ENCODE assay signal across 8 cellular contexts in genomic region chr11:96337541-96338530, GRCh38. TPM values are rescaled to one million over a fixed set of nuclear protein-coding genes. Genes with fewer than 3 reads are reported as not detected.
DNase-seq lines count a peak whose midpoint lies in the region; ATAC-seq, FAIRE-seq and TF ChIP-seq lines count a peak whose summit lies in the region.

No MANE protein-coding gene starts in this region.

- ATAC-seq in GM21390 (IDR thresholded peaks at IDR 0.05; ENCODE audit: unreplicated experiment) = peak; percentile 26
- ATAC-seq in K562 = peak; percentile 24

- H3K79me2 ChIP-seq in K562 (ENCODE audit: control insufficient read depth, insufficient read depth, low read length) = peaks cover 88% of the 10 kb centered on the region

- TF ChIP-seq CTCF in NB4 (IDR thresholded peaks at IDR 0.05; ENCODE audit: low read depth, low read length) (no peak), K562 (IDR thresholded peaks at IDR 0.05 in 2 of 3, conservative IDR thresholded peaks at IDR 0.05 in 1 of 3; ENCODE audit: insufficient read depth in 2 of 3, low read depth in 1 of 3, low read length in 3 of 3) (no peak)

- intact Hi-C loops in K562 (cut with micrococcal nuclease) = no loop called here

- DNase-seq in CD1c-positive myeloid dendritic cell (ENCODE audit: extremely low spot score) (peak; percentile 56), NB4 (ENCODE audit: low read depth) (peak; percentile 23), K562 (ENCODE audit: extremely low read depth in 1 of 4, low spot score in 3 of 4) (peak in 3 of 4 experiments; percentile 35 to 73 (median 38)), dedifferentiated amniotic fluid mesenchymal stem cell (ENCODE audit: extremely low spot score) (no peak), cerebellum (ENCODE audit: low spot score) (no peak), DMS79 treated with DMSO at 0.1 percent for 48 hours (lab: John Stamatoyannopoulos, UW) (no peak)

- H3K4me3 ChIP-seq in NB4 (ENCODE audit: low read depth, low read length) (no peak overlapping the region), K562 (no peak overlapping the region), mucosa of rectum (ENCODE audit: low read length in 2 of 2) (peak overlapping the region in 1 of 2 donors; percentile 100)

- H3K27ac ChIP-seq in K562 (ENCODE audit: extremely low read depth, low read depth, low read length) (peak overlapping the region; percentile 57), mucosa of rectum (ENCODE audit: low read depth in 2 of 2, low read length in 2 of 2) (peak overlapping the region; percentile 50 to 86)

- CTCF ChIA-PET in K562 (lab: Yijun Ruan, JAX; ENCODE audit: low intra/inter-chr PET ratio) = interaction anchor here (0.7 to 1.0 kb wide), 2 partner anchors 9 to 283 kb away, joined by 3 read pairs; no protein-coding TSS in a partner anchor

- H3K9me3 ChIP-seq in K562 (replicated peaks; ENCODE audit: control insufficient read depth, insufficient read depth, low read depth, low read length) = no peaks in the 10 kb centered on the region
- H3K9me3 ChIP-seq in mucosa of rectum (ENCODE audit: control insufficient read depth in 2 of 2, low read length in 2 of 2) = no peaks in the 10 kb centered on the region

- peak overlapping the region; percentile 37 for H3K4me2 ChIP-seq in K562 (ENCODE audit: insufficient read depth, low read length)

- peak; percentile 69 for FAIRE-seq in K562 (lab: Jason Lieb, UNC)

- H2AFZ ChIP-seq in K562 (ENCODE audit: low read depth, low read length) = peak overlapping the region; percentile 19; the same call in 1 of the 2 replicates

- H3K36me3 ChIP-seq in K562 (ENCODE audit: control insufficient read depth, insufficient read depth, low read length) (no peaks in the 10 kb centered on the region), mucosa of rectum (ENCODE audit: control insufficient read depth in 2 of 2, insufficient read depth in 2 of 2, low read length in 2 of 2) (peaks cover 0 to 8% of the 10 kb centered on the region in 2 donors)

- TF ChIP-seq RAD21 in K562 (CRISPR knock-in tag; conservative IDR thresholded peaks at IDR 0.05 in 1 of 2, IDR thresholded peaks at IDR 0.05 in 1 of 2) = no peak; a peak in 1 of 4 replicates

- peak overlapping the region in 1 of 2 experiments; percentile 3; a peak in 1 of 4 replicates for H3K9ac ChIP-seq in K562 (ENCODE audit: insufficient read depth in 1 of 2, low read depth in 2 of 2, low read length in 2 of 2)
- peak overlapping the region; percentile 18 to 27 for H3K9ac ChIP-seq in mucosa of rectum (ENCODE audit: low read depth in 1 of 2, low read length in 2 of 2)

- WGBS in K562 (ENCODE audit: insufficient coverage, low coverage, missing lambda C conversion rate) = 4% methylated on average over 6 of the region's 6 CpGs

- TF ChIP-seq POLR2A in NB4 (IDR thresholded peaks at IDR 0.05; ENCODE audit: extremely low read depth, insufficient read length) (no peak), K562 (conservative IDR thresholded peaks at IDR 0.05) (no peak)

- H3K9me1 ChIP-seq in K562 (ENCODE audit: control insufficient read depth, insufficient read depth, low read length) = no peaks in the 10 kb centered on the region

- H3K27me3 ChIP-seq in K562 (ENCODE audit: control insufficient read depth in 2 of 2, insufficient read depth in 2 of 2, low read length in 2 of 2) = no peaks in the 10 kb centered on the region
- no peaks in the 10 kb centered on the region for H3K27me3 ChIP-seq in mucosa of rectum (ENCODE audit: control insufficient read depth in 2 of 2, insufficient read depth in 2 of 2, low read length in 2 of 2)

- BruUV-seq in K562 (replicated peaks; lab: Mats Ljungman, UMichigan) = no TSS peak

- in situ Hi-C loops in K562 (cut with MboI) = no loop called here

- H4K20me1 ChIP-seq in K562 (replicated peaks; ENCODE audit: control insufficient read depth, insufficient read depth, low read length) = no peaks in the 10 kb centered on the region

- H3K4me1 ChIP-seq in K562 (replicated peaks in 1 of 2; ENCODE audit: control insufficient read depth in 2 of 2, insufficient read depth in 2 of 2, low read length in 2 of 2) (peaks cover 30 to 66% of the 10 kb centered on the region in 2 experiments), mucosa of rectum (ENCODE audit: control insufficient read depth in 2 of 2, insufficient read depth in 2 of 2, low read length in 2 of 2) (peaks cover 50 to 57% of the 10 kb centered on the region in 2 donors)

- POLR2A ChIA-PET in K562 (lab: Yijun Ruan, JAX) = interaction anchor here (0.6 to 3.7 kb wide), 3 partner anchors 10 to 99 kb away, joined by 3 to 20 read pairs (median 12); no protein-coding TSS in a partner anchor

- peak; percentile 73 for TF ChIP-seq EP300 in K562 (IDR thresholded peaks at IDR 0.05; ENCODE audit: low read length)

TF ChIP-seq in K562, 482 proteins besides CTCF, POLR2A, EP300 and RAD21 (continues in another document):
- TF ChIP-seq SIRT6 (IDR thresholded peaks at IDR 0.05; ENCODE audit: low read depth, low read length) (no peak), RBM39 (optimal IDR thresholded peaks at IDR 0.05; ENCODE audit: low read depth, low read length) (no peak), ZNF766 (CRISPR knock-in tag; conservative IDR thresholded peaks at IDR 0.05) (no peak), TCF7 (IDR thresholded peaks at IDR 0.05; ENCODE audit: borderline replicate concordance) (no peak)

RNA-seq across cellular contexts. Expression of gene MAML2, which starts 5.2 kb away (rescaled TPM):
- 8.1 and 14.3 TPM in 2 replicates for total RNA-seq in K562 (2011; cell fraction: chromatin; rRNA removed; ENCODE audit: low replicate concordance)
- 4.3 and 5.0 TPM in 2 replicates for total RNA-seq in K562 (2011; cell fraction: nucleolus; rRNA removed)
- 6.5 and 8.2 TPM in 2 replicates for total RNA-seq in K562 (2011; cell fraction: nucleoplasm; rRNA removed)
- total RNA-seq in K562 (2014; rRNA removed) (5.1 and 5.2 TPM in 2 replicates), K562 (2014; rRNA removed; fragmentation: Illumina TruSeq; extraction: Trizol) (4.6 and 5.5 TPM in 2 replicates), K562 (2015; rRNA removed; fragmentation: Illumina TruSeq; extraction: Trizol) (5.7 and 6.0 TPM in 2 replicates), K562 (2021) (6.2 and 6.6 TPM in 2 replicates), cerebellum (17.3 TPM)
- polyA plus RNA-seq in K562 (2011; rRNA removed) (4.0 and 4.2 TPM in 2 replicates), K562 (2014; fragmentation: Illumina TruSeq; extraction: Trizol) (5.9 and 6.8 TPM in 2 replicates), K562 (2014; fragmentation: Nextera tagmentation; extraction: Ambion mirVana) (1 to 10 TPM in 1 of 2 experiments, under 1 TPM in 1; 0.79 to 1.5 TPM), K562 (2014; rRNA removed) (3.2 and 4.8 TPM in 2 replicates)
- polyA plus RNA-seq in K562 (2011; cell fraction: cytosol; rRNA removed) = 3.8 and 5.5 TPM in 2 replicates
- 3.6 and 6.4 TPM in 2 replicates for polyA plus RNA-seq in K562 (2011; cell fraction: nucleus; rRNA removed)
- polyA plus RNA-seq in K562 (2012) = 4.9 and 7.6 TPM in 2 replicates
- polyA minus RNA-seq in K562 (2011; rRNA and poly(A)+ RNA removed) = 9.7 and 12.0 TPM in 2 replicates
- 3.5 and 4.2 TPM in 2 replicates for polyA minus RNA-seq in K562 (2011; cell fraction: cytosol; rRNA and poly(A)+ RNA removed)
- polyA minus RNA-seq in K562 (2011; cell fraction: nucleus; rRNA and poly(A)+ RNA removed) = 9.8 and 10.5 TPM in 2 replicates

RNA-seq across cellular contexts. Expression of gene CCDC82, which starts 51.9 kb away (rescaled TPM):
- 16.2 and 95.5 TPM in 2 replicates for total RNA-seq in K562 (2011; cell fraction: chromatin; rRNA removed; ENCODE audit: low replicate concordance)
- 7.0 and 10.5 TPM in 2 replicates for total RNA-seq in K562 (2011; cell fraction: nucleolus; rRNA removed)
- total RNA-seq in K562 (2011; cell fraction: nucleoplasm; rRNA removed) = 32.7 and 61.0 TPM in 2 replicates
- total RNA-seq in K562 (2014; rRNA removed) = 10.3 and 12.5 TPM in 2 replicates
- 24.5 and 36.9 TPM in 2 replicates for total RNA-seq in K562 (2014; rRNA removed; fragmentation: Illumina TruSeq; extraction: Trizol)
- total RNA-seq in K562 (2015; rRNA removed; fragmentation: Illumina TruSeq; extraction: Trizol) = 23.7 and 25.7 TPM in 2 replicates
- total RNA-seq in K562 (2021) = 16.2 and 16.5 TPM in 2 replicates
- 17.5 and 21.8 TPM in 2 replicates for polyA plus RNA-seq in K562 (2011; rRNA removed)
- polyA plus RNA-seq in K562 (2011; cell fraction: cytosol; rRNA removed) = 1.9 and 5.6 TPM in 2 replicates
- 14.6 and 22.5 TPM in 2 replicates for polyA plus RNA-seq in K562 (2011; cell fraction: nucleus; rRNA removed)
- polyA plus RNA-seq in K562 (2012) = 19.3 and 21.7 TPM in 2 replicates
- polyA plus RNA-seq in K562 (2014; fragmentation: Illumina TruSeq; extraction: Trizol) = 44.0 and 51.3 TPM in 2 replicates
- polyA plus RNA-seq in K562 (2014; fragmentation: Nextera tagmentation; extraction: Ambion mirVana) = 10 to 100 TPM; 23.7 to 24.7 TPM
- polyA plus RNA-seq in K562 (2014; rRNA removed) = 37.2 and 45.7 TPM in 2 replicates
- 19.2 and 20.1 TPM in 2 replicates for polyA minus RNA-seq in K562 (2011; rRNA and poly(A)+ RNA removed)
- 4.2 and 4.4 TPM in 2 replicates for polyA minus RNA-seq in K562 (2011; cell fraction: cytosol; rRNA and poly(A)+ RNA removed)
- 26.7 and 39.9 TPM in 2 replicates for polyA minus RNA-seq in K562 (2011; cell fraction: nucleus; rRNA and poly(A)+ RNA removed)
- total RNA-seq in cerebellum = 77.3 TPM

RNA-seq across cellular contexts. Expression of gene JRKL, which starts 52.0 kb away (rescaled TPM):
- 5.3 and 22.1 TPM in 2 replicates for total RNA-seq in K562 (2011; cell fraction: chromatin; rRNA removed; ENCODE audit: low replicate concordance)
- total RNA-seq in K562 (2011; cell fraction: nucleolus; rRNA removed) = 3.8 and 4.7 TPM in 2 replicates
- 9.4 and 9.8 TPM in 2 replicates for total RNA-seq in K562 (2011; cell fraction: nucleoplasm; rRNA removed)
- total RNA-seq in K562 (2014; rRNA removed) (4.3 and 4.5 TPM in 2 replicates), K562 (2014; rRNA removed; fragmentation: Illumina TruSeq; extraction: Trizol) (10.4 and 11.5 TPM in 2 replicates), K562 (2015; rRNA removed; fragmentation: Illumina TruSeq; extraction: Trizol) (6.9 and 8.5 TPM in 2 replicates), K562 (2021) (7.7 and 8.0 TPM in 2 replicates), cerebellum (9.0 TPM)
- polyA plus RNA-seq in K562 (2011; rRNA removed) (10.5 and 14.8 TPM in 2 replicates), K562 (2014; fragmentation: Illumina TruSeq; extraction: Trizol) (10.5 and 11.8 TPM in 2 replicates), K562 (2014; fragmentation: Nextera tagmentation; extraction: Ambion mirVana) (1 to 10 TPM; 4.8 to 6.8 TPM), K562 (2014; rRNA removed) (10.0 and 11.0 TPM in 2 replicates)
- polyA plus RNA-seq in K562 (2011; cell fraction: cytosol; rRNA removed) = 1.3 and 4.6 TPM in 2 replicates
- polyA plus RNA-seq in K562 (2011; cell fraction: nucleus; rRNA removed) = 6.8 and 9.3 TPM in 2 replicates
- 8.1 and 9.0 TPM in 2 replicates for polyA plus RNA-seq in K562 (2012)
- 9.9 and 14.1 TPM in 2 replicates for polyA minus RNA-seq in K562 (2011; rRNA and poly(A)+ RNA removed)
- 2.6 and 3.9 TPM in 2 replicates for polyA minus RNA-seq in K562 (2011; cell fraction: cytosol; rRNA and poly(A)+ RNA removed)
- polyA minus RNA-seq in K562 (2011; cell fraction: nucleus; rRNA and poly(A)+ RNA removed) = 4.4 and 11.4 TPM in 2 replicates

Comparison
In these comparisons a context has a peak if more than half of its experiments do, and no peak if none do; other contexts are left out.
1. DNase-seq: peak in CD1c-positive myeloid dendritic cell (single experiment), NB4 (single experiment) and K562 (3 of 4); none in dedifferentiated amniotic fluid mesenchymal stem cell (single experiment), cerebellum (single experiment) and DMS79 treated with DMSO at 0.1 percent for 48 hours (single experiment).